25 cellular contexts compared by ENCODE assay signal in genomic region chr5:15326932-15327331, GRCh38.
"Had no signal": no experiment of that assay in that cellular context is flagged by ENCODE, and none has a peak within 500 bp of the region (broad histone marks: within the 10 kb centered on the region; RNA-seq: fewer than 3 reads in every experiment).

No MANE protein-coding gene starts in this region.

- H3K4me1 Mint-ChIP-seq: activated CD4-positive, alpha-beta T cell treated with anti-CD3 and anti-CD28 coated beads, Interleukin-2, amount 10 ng/mL, durations not matched to agents 24 days and 14 days had no signal

- H3K4me3 Mint-ChIP-seq: activated CD4-positive, alpha-beta T cell treated with anti-CD3 and anti-CD28 coated beads, Interleukin-2, amount 10 ng/mL, durations not matched to agents 24 days and 14 days; activated CD8-positive, alpha-beta T cell treated with anti-CD3 and anti-CD28 coated beads for 36 hours; activated T-cell treated with anti-CD3 and anti-CD28 coated beads, Interleukin-2, amount 50 U/mL, for 24 hours had no signal

- H3K27me3 ChIP-seq: brain microvascular endothelial cell, cardiac muscle cell, SJCRH30 had no signal

- H3K4me3 ChIP-seq: cardiac muscle cell, K562, SJCRH30, SK-N-MC had no signal

- H3K27ac Mint-ChIP-seq: activated CD4-positive, alpha-beta T cell treated with anti-CD3 and anti-CD28 coated beads, Interleukin-2, amount 10 ng/mL, durations not matched to agents 24 days and 14 days; activated CD8-positive, alpha-beta T cell treated with anti-CD3 and anti-CD28 coated beads for 36 hours; activated naive CD4-positive, alpha-beta T cell treated with anti-CD3 and anti-CD28 coated beads, Interleukin-2, amount 50 U/mL, for 72 hours; activated T-cell treated with anti-CD3 and anti-CD28 coated beads, Interleukin-2, amount 50 U/mL, for 24 hours; activated T-helper 2 cell treated with anti-CD3 and anti-CD28 coated beads, Interferon-gamma antibody, Interleukin-2, Interleukin-4, amounts not matched to agents 10 μg/mL and 5 μg/mL and 100 μg/mL, durations not matched to agents 14 hours and 24 hours and 36 hours had no signal

- H3K9me3 Mint-ChIP-seq: activated CD4-positive, alpha-beta T cell treated with anti-CD3 and anti-CD28 coated beads, Interleukin-2, amount 10 ng/mL, durations not matched to agents 24 days and 14 days had no signal

- H3K36me3 ChIP-seq: brain microvascular endothelial cell, cardiac muscle cell, SJCRH30, WERI-Rb-1 had no signal

- DNase-seq: activated CD4-positive, alpha-beta T cell treated with anti-CD3 and anti-CD28 coated beads, Interleukin-2, amount 10 ng/mL, durations not matched to agents 24 days and 14 days; activated CD4-positive, alpha-beta T cell treated with anti-CD3 and anti-CD28 coated beads, Interleukin-2, amount 50 U/mL, for 4 hours; activated CD4-positive, CD25-positive, alpha-beta regulatory T cell; activated CD8-positive, alpha-beta T cell treated with anti-CD3 and anti-CD28 coated beads for 36 hours; activated gamma-delta T cell; activated naive CD4-positive, alpha-beta T cell treated with Interleukin-2 at 50 U/mL for 16 hours; activated T-cell treated with anti-CD3 and anti-CD28 coated beads, Interleukin-2, amount 50 U/mL, for 24 hours; anterior cingulate cortex; brain microvascular endothelial cell; NCI-H1105 treated with DMSO at 0.1 percent for 48 hours; NCI-H1436; NCI-H1694; NCI-H1930; NCI-H2081 treated with DMSO at 0.1 percent for 48 hours; NCI-H345; NCI-H524 treated with DMSO at 0.1 percent for 48 hours; SHP77; SJCRH30; T1000; WERI-Rb-1 had no signal

- H3K36me3 Mint-ChIP-seq: activated naive CD4-positive, alpha-beta T cell treated with anti-CD3 and anti-CD28 coated beads, Interleukin-2, amount 50 U/mL, for 72 hours had no signal

- H3K27me3 Mint-ChIP-seq: activated CD4-positive, alpha-beta T cell treated with anti-CD3 and anti-CD28 coated beads, Interleukin-2, amount 10 ng/mL, durations not matched to agents 24 days and 14 days; activated CD8-positive, alpha-beta T cell treated with anti-CD3 and anti-CD28 coated beads for 36 hours; activated T-cell treated with anti-CD3 and anti-CD28 coated beads, Interleukin-2, amount 50 U/mL, for 24 hours had no signal
